17 cellular contexts compared by ENCODE assay signal in the genomic region with DNA sequence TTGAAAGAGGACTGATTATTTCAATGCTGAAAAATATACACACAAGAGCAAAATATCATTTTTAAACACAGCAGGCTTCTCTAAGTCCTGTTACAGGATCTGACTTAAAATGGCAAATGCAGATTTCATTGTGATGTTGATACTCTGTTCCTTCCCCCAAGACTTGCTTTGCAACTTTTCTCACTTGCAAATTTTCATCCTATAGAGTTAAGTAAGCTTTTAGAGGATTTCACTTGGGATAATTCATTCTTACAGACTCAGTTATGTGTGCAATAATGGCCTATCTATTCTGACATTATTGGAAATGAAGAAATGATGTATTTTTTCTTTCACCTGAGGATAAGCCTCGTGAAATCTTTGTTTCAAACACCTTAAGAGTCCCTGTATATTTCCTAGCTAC.
DNase-seq lines count a peak whose midpoint lies in the region; TF ChIP-seq lines count a peak whose summit lies in the region.
"Had no signal": no experiment of that assay in that cellular context is flagged by ENCODE, and none has a peak within 500 bp of the region (broad histone marks: within the 10 kb centered on the region; RNA-seq: fewer than 3 reads in every experiment).

No MANE protein-coding gene starts in this region.

- H3K27me3 ChIP-seq in HUES48 (ENCODE audit: control insufficient read depth, insufficient read depth, low read length) (no peaks in the 10 kb centered on the region), endodermal cell (ENCODE audit: control insufficient read depth, insufficient read depth, low read length, poor library complexity, severe bottlenecking) (no peaks in the 10 kb centered on the region), iPS-18a (ENCODE audit: control insufficient read depth, insufficient read depth, low read length) (no peaks in the 10 kb centered on the region), smooth muscle cell (ENCODE audit: low read depth) (no peaks in the 10 kb centered on the region), hepatocyte (no peaks in the 10 kb centered on the region)
- H3K27me3 ChIP-seq: BE2C had no signal

- no peaks in the 10 kb centered on the region for H4K20me1 ChIP-seq in smooth muscle cell (ENCODE audit: low read depth)
- H4K20me1 ChIP-seq in hepatocyte (ENCODE audit: insufficient read depth, poor library complexity, severe bottlenecking): no peaks in the 10 kb centered on the region

- H3K9ac ChIP-seq in HUES48 (ENCODE audit: low read depth, low read length) (no peak overlapping the region), endodermal cell (ENCODE audit: extremely low read depth, low read length, poor library complexity, severe bottlenecking) (no peak overlapping the region), iPS-18a (ENCODE audit: low read length) (peak overlapping the region; percentile 12), smooth muscle cell (ENCODE audit: low read depth) (no peak overlapping the region)

- H3K9me3 ChIP-seq in HUES48 (ENCODE audit: control insufficient read depth, insufficient read depth, low read length) (peaks cover 9% of the 10 kb centered on the region), endodermal cell (ENCODE audit: control insufficient read depth, low read length) (peaks cover 6% of the 10 kb centered on the region), iPS-18a (ENCODE audit: control insufficient read depth, low read depth, low read length) (peaks cover 2% of the 10 kb centered on the region), smooth muscle cell (replicated peaks; ENCODE audit: low read depth) (no peaks in the 10 kb centered on the region), hepatocyte (ENCODE audit: low read depth) (no peaks in the 10 kb centered on the region)
- H3K9me3 ChIP-seq: A549, BE2C had no signal

- H3K9me3 Mint-ChIP-seq in endodermal cell: peaks cover 22% of the 10 kb centered on the region

- peaks cover 6% of the 10 kb centered on the region for H3K36me3 Mint-ChIP-seq in endodermal cell (ENCODE audit: low read depth)
- H3K36me3 Mint-ChIP-seq: CD4-positive, alpha-beta memory T cell had no signal

- peaks cover 11% of the 10 kb centered on the region for H3F3A ChIP-seq in smooth muscle cell (ENCODE audit: low read depth)

- H3K4me1 ChIP-seq in HUES48 (ENCODE audit: control insufficient read depth, insufficient read depth, low read length) (peaks cover 13% of the 10 kb centered on the region), endodermal cell (ENCODE audit: control insufficient read depth, insufficient read depth, low read length) (no peaks in the 10 kb centered on the region), iPS-18a (ENCODE audit: control insufficient read depth, low read depth, low read length) (peaks cover 10% of the 10 kb centered on the region), smooth muscle cell (ENCODE audit: low read depth) (peaks cover 7% of the 10 kb centered on the region), hepatocyte (ENCODE audit: insufficient read depth) (no peaks in the 10 kb centered on the region)
- H3K4me1 ChIP-seq: A549, BE2C had no signal

- no peak overlapping the region for H3K4me3 Mint-ChIP-seq in endodermal cell
- H3K4me3 Mint-ChIP-seq: CD4-positive, alpha-beta memory T cell had no signal

- no peaks in the 10 kb centered on the region for H3K9me2 ChIP-seq in hepatocyte (replicated peaks; ENCODE audit: insufficient read depth)

- H3K4me2 ChIP-seq in smooth muscle cell: no peak overlapping the region
- no peak overlapping the region for H3K4me2 ChIP-seq in hepatocyte
- H3K4me2 ChIP-seq: A549 had no signal

- H3K36me3 ChIP-seq in HUES48 (ENCODE audit: control insufficient read depth, insufficient read depth, low read length) (no peaks in the 10 kb centered on the region), endodermal cell (ENCODE audit: control insufficient read depth, insufficient read depth, low read length) (no peaks in the 10 kb centered on the region), iPS-18a (ENCODE audit: control insufficient read depth, low read depth, low read length) (no peaks in the 10 kb centered on the region), smooth muscle cell (ENCODE audit: low read depth) (no peaks in the 10 kb centered on the region), hepatocyte (replicated peaks; ENCODE audit: insufficient read depth, low read depth) (no peaks in the 10 kb centered on the region)
- H3K36me3 ChIP-seq: BE2C had no signal

- H3K27ac Mint-ChIP-seq in endodermal cell: peak overlapping the region; percentile 20
- H3K27ac Mint-ChIP-seq: CD4-positive, alpha-beta memory T cell had no signal

- no peak for DNase-seq in endodermal cell
- no peak for DNase-seq in smooth muscle cell (lab: John Stamatoyannopoulos, UW; ENCODE audit: unreplicated experiment)
- DNase-seq in DMS114 treated with DMSO at 0.1 percent for 48 hours (lab: John Stamatoyannopoulos, UW; ENCODE audit: unreplicated experiment): no peak
- DNase-seq in RKO (ENCODE audit: low spot score): no peak
- no peak for DNase-seq in HPDE6-E6E7 (ENCODE audit: extremely low spot score)
- DNase-seq in hepatocyte (ENCODE audit: low spot score): no peak
- DNase-seq: BE2C; CD4-positive, alpha-beta memory T cell; GF-D8; GOT3; IMR-90; Kasumi-1; KBM-7 had no signal

- H3K27ac ChIP-seq in HUES48 (ENCODE audit: low read depth, low read length): peak overlapping the region; percentile 90
- no peak overlapping the region for H3K27ac ChIP-seq in endodermal cell (ENCODE audit: low read depth, low read length)
- H3K27ac ChIP-seq in iPS-18a (ENCODE audit: low read length): no peak overlapping the region
- H3K27ac ChIP-seq in smooth muscle cell (ENCODE audit: low read depth): no peak overlapping the region
- no peak overlapping the region for H3K27ac ChIP-seq in hepatocyte
- H3K27ac ChIP-seq: A549, C4-2B had no signal

- H2AFZ ChIP-seq in smooth muscle cell (ENCODE audit: low read depth) (peak overlapping the region; percentile 46), hepatocyte (no peak overlapping the region)

- WGBS in endodermal cell (ENCODE audit: insufficient coverage in 1 of 2, insufficient read length in 1 of 2), 2 experiments: 33% methylated on average over 1 of the region's 1 CpG; no CpG with 5 or more reads in 1 of the 2 experiments
- WGBS in smooth muscle cell (ENCODE audit: low lambda C conversion rate): 72% methylated on average over 1 of the region's 1 CpG
- 59% methylated on average over 1 of the region's 1 CpG for WGBS in hepatocyte (ENCODE audit: low lambda C conversion rate, missing lambda C conversion rate)

- TF ChIP-seq CTCF in endodermal cell (conservative IDR thresholded peaks at IDR 0.05) (no peak), smooth muscle cell (IDR thresholded peaks at IDR 0.05; ENCODE audit: borderline replicate concordance, insufficient read depth, poor library complexity, severe bottlenecking) (no peak), hepatocyte (IDR thresholded peaks at IDR 0.05; ENCODE audit: poor library complexity) (no peak)

- no peaks in the 10 kb centered on the region for H3K27me3 Mint-ChIP-seq in endodermal cell (ENCODE audit: insufficient read depth)
- H3K27me3 Mint-ChIP-seq: CD4-positive, alpha-beta memory T cell had no signal

- H3K4me3 ChIP-seq in HUES48 (ENCODE audit: low read depth, low read length) (peak overlapping the region; percentile 34; the same call in 1 of the 2 replicates), endodermal cell (ENCODE audit: low read length) (no peak overlapping the region), iPS-18a (ENCODE audit: low read length) (peak overlapping the region; percentile 28), smooth muscle cell (no peak overlapping the region), hepatocyte (no peak overlapping the region)
- H3K4me3 ChIP-seq: A549 had no signal

- no peaks in the 10 kb centered on the region for H3K4me1 Mint-ChIP-seq in endodermal cell
- H3K4me1 Mint-ChIP-seq: CD4-positive, alpha-beta memory T cell had no signal

- H3K79me2 ChIP-seq in smooth muscle cell (ENCODE audit: low read depth): no peaks in the 10 kb centered on the region
- no peaks in the 10 kb centered on the region for H3K79me2 ChIP-seq in hepatocyte

Comparison
In these comparisons a context has a peak if more than half of its experiments do, and no peak if none do; other contexts are left out.
1. H3K4me3 ChIP-seq: peak in HUES48 (single experiment) and iPS-18a (single experiment); none in endodermal cell (single experiment), smooth muscle cell (single experiment) and hepatocyte (single experiment).